In genomic region chr3:184553385-184553784, GRCh38 we compare ENCODE assay signal across 15 cellular contexts. TPM values are rescaled to one million over a fixed set of nuclear protein-coding genes. Genes with fewer than 3 reads are reported as not detected.
A peak's percentile ranks its signal among the peaks of the same experiment; 100 is the strongest.
DNase-seq lines count a peak whose midpoint lies in the region; TF ChIP-seq lines count a peak whose summit lies in the region.
"Had no signal": no experiment of that assay in that cellular context is flagged by ENCODE, and none has a peak within 500 bp of the region (broad histone marks: within the 10 kb centered on the region; RNA-seq: fewer than 3 reads in every experiment).

No MANE protein-coding gene starts in this region.

- CTCF ChIA-PET in CD4-positive, alpha-beta memory T cell (lab: Charles Lee; ENCODE audit: partially characterized antibody): interaction anchor here (1.4 to 2.3 kb wide), 4 partner anchors 8 to 181 kb away, joined by 3 to 14 read pairs (median 8); partner anchors contain the start of gene EPHB3
- CTCF ChIA-PET in SK-N-SH (lab: Yijun Ruan, JAX): interaction anchor here (1.1 to 4.3 kb wide), 6 partner anchors 9 to 250 kb away, joined by 3 to 25 read pairs (median 6); no protein-coding TSS in a partner anchor

- H3K9ac ChIP-seq in SK-N-SH (no peak overlapping the region), mesenchymal stem cell (ENCODE audit: low read length) (no peak overlapping the region)

- no peak overlapping the region for H3K27ac ChIP-seq in CD4-positive, alpha-beta memory T cell (ENCODE audit: low read depth, low read length)
- H3K27ac ChIP-seq in SK-N-SH (ENCODE audit: low read depth in 2 of 2, low read length in 1 of 2) (no peak overlapping the region), mesenchymal stem cell (ENCODE audit: low read length, poor library complexity, severe bottlenecking) (no peak overlapping the region)

- no peak overlapping the region for H3K4me3 ChIP-seq in CD4-positive, alpha-beta memory T cell (ENCODE audit: low read length in 2 of 2)
- H3K4me3 ChIP-seq in SK-N-SH (ENCODE audit: low read depth in 2 of 2, low read length in 1 of 2) (no peak overlapping the region), mesenchymal stem cell (ENCODE audit: insufficient read depth in 1 of 2, low read depth in 1 of 2, low read length in 2 of 2) (no peak overlapping the region)
- H3K4me3 ChIP-seq: GM12878 had no signal

- no peak overlapping the region for H4K91ac ChIP-seq in mesenchymal stem cell (ENCODE audit: low read length)

- no peak overlapping the region for H2AK5ac ChIP-seq in mesenchymal stem cell (ENCODE audit: low read length, severe bottlenecking)

- H3K4me2 ChIP-seq in SK-N-SH (no peak overlapping the region), mesenchymal stem cell (ENCODE audit: low read length, poor library complexity, severe bottlenecking) (no peak overlapping the region)

- no peak overlapping the region for H3K18ac ChIP-seq in mesenchymal stem cell (ENCODE audit: low read depth in 1 of 2, low read length in 2 of 2)

- H3K27me3 Mint-ChIP-seq in CD4-positive, alpha-beta memory T cell: peaks cover 5% of the 10 kb centered on the region in 2 donors

- peaks cover 25 to 55% (median 33%) of the 10 kb centered on the region in 4 donors for H3K4me1 Mint-ChIP-seq in CD4-positive, alpha-beta memory T cell

- no peak overlapping the region for H3K14ac ChIP-seq in mesenchymal stem cell (ENCODE audit: low read length in 2 of 2)

- DNase-seq in CD4-positive, alpha-beta memory T cell: no peak
- DNase-seq in amygdala (lab: John Stamatoyannopoulos, UW) (peak in 34 of 56 donors; percentile 13 to 81 (median 46)), head of caudate nucleus (peak in 23 of 42 donors; percentile 19 to 76 (median 57)), nucleus accumbens (lab: John Stamatoyannopoulos, UW) (peak in 35 of 56 donors; percentile 11 to 75 (median 34)), SK-N-SH (no peak), NCI-H2196 (lab: John Stamatoyannopoulos, UW; ENCODE audit: unreplicated experiment) (no peak), mesenchymal stem cell (no peak)
- DNase-seq in stimulated activated CD4-positive, alpha-beta T cell treated with anti-CD3 and anti-CD28 coated beads, Interleukin-1b, Interleukin-23, amount 100 ng/mL, for 48 hours: no peak
- DNase-seq: BE2C, NCI-H1417, NCI-H2029, NCI-H2171 treated with DMSO at 0.1 percent for 48 hours, NCI-H510A, Right ventricle myocardium superior had no signal

- no peaks in the 10 kb centered on the region for H3K9me3 ChIP-seq in CD4-positive, alpha-beta memory T cell (ENCODE audit: control insufficient read depth in 1 of 2, low read length in 2 of 2)
- H3K9me3 ChIP-seq in SK-N-SH (no peaks in the 10 kb centered on the region), mesenchymal stem cell (ENCODE audit: control insufficient read depth, low read length) (no peaks in the 10 kb centered on the region)
- H3K9me3 ChIP-seq: BE2C had no signal

- H3K4me1 ChIP-seq in CD4-positive, alpha-beta memory T cell (ENCODE audit: insufficient read depth, low read length): peaks cover 44% of the 10 kb centered on the region
- no peaks in the 10 kb centered on the region for H3K4me1 ChIP-seq in SK-N-SH (ENCODE audit: control insufficient read depth in 1 of 2, insufficient read depth in 2 of 2, low read depth in 1 of 2, low read length in 1 of 2)
- H3K4me1 ChIP-seq in mesenchymal stem cell (ENCODE audit: control insufficient read depth, insufficient read depth, low read depth, low read length): no peaks in the 10 kb centered on the region
- H3K4me1 ChIP-seq: BE2C had no signal

- no peaks in the 10 kb centered on the region for H3K79me2 ChIP-seq in SK-N-SH (ENCODE audit: insufficient read depth)

- no peaks in the 10 kb centered on the region for H3K36me3 ChIP-seq in CD4-positive, alpha-beta memory T cell (ENCODE audit: insufficient read depth, low read length)
- H3K36me3 ChIP-seq in SK-N-SH (replicated peaks in 1 of 2; ENCODE audit: control insufficient read depth in 1 of 2, insufficient read depth in 2 of 2, low read length in 1 of 2) (no peaks in the 10 kb centered on the region), mesenchymal stem cell (ENCODE audit: control insufficient read depth in 1 of 2, insufficient read depth in 2 of 2, low read depth in 1 of 2, low read length in 2 of 2) (no peaks in the 10 kb centered on the region)
- H3K36me3 ChIP-seq: BE2C had no signal

- WGBS in SK-N-SH (ENCODE audit: low lambda C conversion rate): 48% methylated on average over 4 of the region's 4 CpGs
- 90% methylated on average over 4 of the region's 4 CpGs for WGBS in mesenchymal stem cell

- H3K79me1 ChIP-seq in mesenchymal stem cell (replicated peaks; ENCODE audit: low read length, poor library complexity, severe bottlenecking): no peaks in the 10 kb centered on the region

- no peaks in the 10 kb centered on the region for H3K27me3 ChIP-seq in CD4-positive, alpha-beta memory T cell (ENCODE audit: insufficient read depth, low read length)
- H3K27me3 ChIP-seq in SK-N-SH (ENCODE audit: insufficient read depth) (peaks cover 10% of the 10 kb centered on the region; the same call in 1 of the 2 replicates), mesenchymal stem cell (ENCODE audit: control insufficient read depth in 1 of 2, insufficient read depth in 1 of 2, low read length in 2 of 2) (peaks cover 66 to 73% of the 10 kb centered on the region in 2 experiments)
- H3K27me3 ChIP-seq: BE2C had no signal

- H4K20me1 ChIP-seq in SK-N-SH (ENCODE audit: insufficient read depth): no peaks in the 10 kb centered on the region

- no peak overlapping the region for H3K4me3 Mint-ChIP-seq in CD4-positive, alpha-beta memory T cell

- no peaks in the 10 kb centered on the region for H3K9me2 ChIP-seq in SK-N-SH

- no peaks in the 10 kb centered on the region for H3F3A ChIP-seq in SK-N-SH (replicated peaks; ENCODE audit: insufficient read depth)

- no peaks in the 10 kb centered on the region for H3K36me3 Mint-ChIP-seq in CD4-positive, alpha-beta memory T cell

- H2BK12ac ChIP-seq in mesenchymal stem cell (ENCODE audit: low read length in 2 of 2): no peak overlapping the region

- no peak overlapping the region for H3K4ac ChIP-seq in mesenchymal stem cell (ENCODE audit: low read depth in 1 of 2, low read length in 2 of 2)

- H2BK120ac ChIP-seq in mesenchymal stem cell (ENCODE audit: low read depth, low read length): no peak overlapping the region

- no peak overlapping the region for H3K23ac ChIP-seq in mesenchymal stem cell (ENCODE audit: low read length in 2 of 2)

- POLR2A ChIA-PET in CD4-positive, alpha-beta memory T cell (lab: Charles Lee; ENCODE audit: partially characterized antibody): no interaction called here
- POLR2A ChIA-PET in SK-N-SH (lab: Yijun Ruan, JAX): no interaction called here

- no peak for TF ChIP-seq RAD21 in SK-N-SH (IDR thresholded peaks at IDR 0.05; ENCODE audit: low read length)

- TF ChIP-seq CTCF in SK-N-SH (IDR thresholded peaks at IDR 0.05): no peak

- peak overlapping the region in 4 of 7 donors; percentile 35 to 72 (median 69) for H3K27ac Mint-ChIP-seq in CD4-positive, alpha-beta memory T cell

- H2BK15ac ChIP-seq in mesenchymal stem cell (ENCODE audit: low read depth, poor library complexity, severe bottlenecking): no peak overlapping the region

- no peak for TF ChIP-seq EP300 in SK-N-SH (IDR thresholded peaks at IDR 0.05; ENCODE audit: borderline replicate concordance in 1 of 2, low read depth in 1 of 2, low read length in 1 of 2)

- no peak overlapping the region for H2BK5ac ChIP-seq in mesenchymal stem cell (ENCODE audit: low read depth, low read length, poor library complexity, severe bottlenecking)

- H3K9me3 Mint-ChIP-seq in CD4-positive, alpha-beta memory T cell: no peaks in the 10 kb centered on the region

- H2AFZ ChIP-seq in SK-N-SH (ENCODE audit: low read depth) (no peak overlapping the region), mesenchymal stem cell (ENCODE audit: low read depth, low read length) (no peak overlapping the region)

- H4K8ac ChIP-seq in mesenchymal stem cell (ENCODE audit: low read length): no peak overlapping the region

- intact Hi-C loops in CD4-positive, alpha-beta memory T cell (cut with micrococcal nuclease): no loop called here
- intact Hi-C loops in head of caudate nucleus (cut with DNase I): no loop called here

TF ChIP-seq in SK-N-SH, 30 proteins besides CTCF, POLR2A, EP300 and RAD21:
- no peak for TF ChIP-seq SIN3A (IDR thresholded peaks at IDR 0.05; ENCODE audit: borderline replicate concordance, low read depth, low read length)

RNA-seq across cellular contexts. Expression of gene EPHB3, which starts 8.2 kb away (rescaled TPM):
- under 1 TPM; 0.29 to 0.67 TPM for total RNA-seq in CD4-positive, alpha-beta memory T cell
- polyA plus RNA-seq in CD4-positive, alpha-beta memory T cell: under 1 TPM; 0.04 to 0.79 TPM
- 2.1 and 4.2 TPM in 2 replicates for polyA plus RNA-seq in SK-N-SH (2012; rRNA removed)
- polyA plus RNA-seq in SK-N-SH (2012; cell fraction: cytosol; rRNA removed): 1.5 and 2.0 TPM in 2 replicates
- 10.0 and 14.1 TPM in 2 replicates for polyA plus RNA-seq in SK-N-SH (2012; cell fraction: nucleus; rRNA removed)
- 2.3 TPM for polyA plus RNA-seq in mesenchymal stem cell (2013, experiment 1 of 2)
- polyA plus RNA-seq in mesenchymal stem cell (2013, experiment 2 of 2): 2.2 TPM
- total RNA-seq: GM12878 had no signal

Comparison
In these comparisons a context has a peak if more than half of its experiments do, and no peak if none do; other contexts are left out.
1. DNase-seq: peak in amygdala (34 of 56), head of caudate nucleus (23 of 42) and nucleus accumbens (35 of 56); none in CD4-positive, alpha-beta memory T cell (0 of 5), SK-N-SH (single experiment), NCI-H2196 (single experiment), stimulated activated CD4-positive, alpha-beta T cell treated with anti-CD3 and anti-CD28 coated beads, Interleukin-1b, Interleukin-23, amount 100 ng/mL, for 48 hours (single experiment) and mesenchymal stem cell (single experiment).